1 cellular context compared by ENCODE assay signal in genomic region chr5:142600611-142601360, GRCh38.
TF ChIP-seq lines count a peak whose summit lies in the region.

No MANE protein-coding gene starts in this region.

TF ChIP-seq in H1, 55 proteins besides CTCF, POLR2A, EP300 and RAD21 (continued from another document):
- TF ChIP-seq CHD7 (IDR thresholded peaks at IDR 0.05; ENCODE audit: insufficient replicate concordance, low read length) (no peak), CEBPB (IDR thresholded peaks at IDR 0.05; ENCODE audit: low read depth, low read length) (no peak), BCL11A (IDR thresholded peaks at IDR 0.05; ENCODE audit: low read depth in 2 of 2, low read length in 2 of 2) (no peak), POU5F1 (IDR thresholded peaks at IDR 0.05; ENCODE audit: low read depth, low read length) (no peak), ATF2 (IDR thresholded peaks at IDR 0.05; ENCODE audit: low read length) (no peak), RFX5 (IDR thresholded peaks at IDR 0.05; ENCODE audit: borderline replicate concordance, low read depth, low read length) (no peak)
